Comparison of ENCODE assay signal across 1 cellular context in the genomic region with DNA sequence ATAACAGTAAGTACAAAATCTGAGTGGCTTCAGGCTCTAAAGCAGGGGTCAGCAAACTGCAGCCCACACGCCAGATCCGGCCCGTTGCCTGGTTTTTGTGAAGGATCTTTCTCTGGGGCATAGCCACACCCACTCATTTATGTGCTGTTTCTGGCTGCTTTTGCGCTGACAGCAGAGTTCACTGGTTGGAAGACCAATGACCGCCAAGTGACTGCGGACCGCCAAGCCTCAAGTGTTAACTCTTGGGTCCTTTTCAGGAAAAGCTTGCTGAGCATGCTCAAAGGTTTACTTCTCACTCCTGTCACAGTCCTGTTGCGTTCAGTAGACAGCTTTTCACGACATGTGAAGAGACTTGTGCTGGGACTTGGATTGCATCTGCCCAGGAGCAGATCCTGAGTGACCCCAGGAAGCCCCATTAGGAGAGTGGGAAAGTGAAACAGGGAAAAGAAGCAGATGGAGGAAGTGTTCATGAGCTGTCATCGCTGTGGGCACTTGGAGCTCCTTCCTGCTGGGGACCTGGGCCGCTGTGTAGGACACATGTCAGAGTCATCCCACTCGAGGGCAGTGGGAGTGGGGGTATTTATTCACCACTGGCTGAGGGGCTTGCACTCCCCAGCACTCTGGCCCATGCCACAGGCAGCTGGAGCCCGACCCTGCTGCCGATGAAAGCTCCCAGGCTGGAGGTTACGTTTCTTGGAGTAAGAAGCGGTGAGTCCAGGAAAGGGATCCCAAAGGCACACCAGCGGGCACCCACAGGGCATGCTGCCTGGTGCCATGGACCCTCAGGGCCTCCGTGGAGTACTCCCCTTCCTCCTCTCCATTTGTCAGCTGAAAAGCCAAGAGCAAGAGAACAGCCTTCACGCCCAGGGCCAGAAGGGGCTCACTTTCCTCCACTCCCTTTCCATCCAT.
TF ChIP-seq lines count a peak whose summit lies in the region.

No MANE protein-coding gene starts in this region.

TF ChIP-seq in HEK293, 187 proteins besides CTCF, POLR2A, EP300 and RAD21 (continued from another document):
- TF ChIP-seq, protein P1, sequence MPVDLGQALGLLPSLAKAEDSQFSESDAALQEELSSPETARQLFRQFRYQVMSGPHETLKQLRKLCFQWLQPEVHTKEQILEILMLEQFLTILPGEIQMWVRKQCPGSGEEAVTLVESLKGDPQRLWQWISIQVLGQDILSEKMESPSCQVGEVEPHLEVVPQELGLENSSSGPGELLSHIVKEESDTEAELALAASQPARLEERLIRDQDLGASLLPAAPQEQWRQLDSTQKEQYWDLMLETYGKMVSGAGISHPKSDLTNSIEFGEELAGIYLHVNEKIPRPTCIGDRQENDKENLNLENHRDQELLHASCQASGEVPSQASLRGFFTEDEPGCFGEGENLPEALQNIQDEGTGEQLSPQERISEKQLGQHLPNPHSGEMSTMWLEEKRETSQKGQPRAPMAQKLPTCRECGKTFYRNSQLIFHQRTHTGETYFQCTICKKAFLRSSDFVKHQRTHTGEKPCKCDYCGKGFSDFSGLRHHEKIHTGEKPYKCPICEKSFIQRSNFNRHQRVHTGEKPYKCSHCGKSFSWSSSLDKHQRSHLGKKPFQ (tag by site-specific recombination; IDR thresholded peaks at IDR 0.05), result no peak
- TF ChIP-seq ZBTB17 (tag by site-specific recombination; IDR thresholded peaks at IDR 0.05), result no peak
- TF ChIP-seq TRIM28 (IDR thresholded peaks at IDR 0.05; ENCODE audit: borderline replicate concordance, low read length), result no peak
- no peak for TF ChIP-seq ZFP41 (tag by site-specific recombination; IDR thresholded peaks at IDR 0.05; ENCODE audit: borderline replicate concordance)
- 0 out of 2 replicates have a peak, but pooled peaks have one; percentile 23 for TF ChIP-seq ZNF37A (tag by site-specific recombination; IDR thresholded peaks at IDR 0.05)
TF ChIP-seq in HEK293: peak in this region for 1.
